ENCODE assay signal across 1 cellular context in the genomic region with DNA sequence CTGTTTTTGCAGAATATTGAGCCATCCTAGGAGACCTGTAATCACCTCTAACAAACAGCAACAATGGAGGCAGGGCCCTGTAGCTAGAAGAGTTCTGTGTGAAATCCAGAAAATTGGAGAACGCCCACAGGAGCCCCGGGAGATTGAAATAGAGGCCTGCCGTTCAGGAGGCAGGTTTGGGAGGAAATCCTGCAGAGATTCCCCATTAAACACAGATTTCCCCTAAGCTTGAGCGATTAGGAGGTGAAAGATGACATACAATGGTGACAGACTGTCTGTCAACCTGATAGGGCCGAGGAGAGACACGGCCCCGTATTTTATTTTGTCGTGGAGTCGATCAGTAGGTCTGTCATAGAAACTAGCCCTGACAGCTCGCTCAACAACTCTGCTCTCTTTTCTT.
TF ChIP-seq lines count a peak whose summit lies in the region.

No MANE protein-coding gene starts in this region.

TF ChIP-seq in H1, 55 proteins besides CTCF, POLR2A, EP300 and RAD21:
- TF ChIP-seq, protein P1, sequence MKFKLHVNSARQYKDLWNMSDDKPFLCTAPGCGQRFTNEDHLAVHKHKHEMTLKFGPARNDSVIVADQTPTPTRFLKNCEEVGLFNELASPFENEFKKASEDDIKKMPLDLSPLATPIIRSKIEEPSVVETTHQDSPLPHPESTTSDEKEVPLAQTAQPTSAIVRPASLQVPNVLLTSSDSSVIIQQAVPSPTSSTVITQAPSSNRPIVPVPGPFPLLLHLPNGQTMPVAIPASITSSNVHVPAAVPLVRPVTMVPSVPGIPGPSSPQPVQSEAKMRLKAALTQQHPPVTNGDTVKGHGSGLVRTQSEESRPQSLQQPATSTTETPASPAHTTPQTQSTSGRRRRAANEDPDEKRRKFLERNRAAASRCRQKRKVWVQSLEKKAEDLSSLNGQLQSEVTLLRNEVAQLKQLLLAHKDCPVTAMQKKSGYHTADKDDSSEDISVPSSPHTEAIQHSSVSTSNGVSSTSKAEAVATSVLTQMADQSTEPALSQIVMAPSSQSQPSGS (IDR thresholded peaks at IDR 0.05; ENCODE audit: low read length): no peak
- TF ChIP-seq, protein P2, sequence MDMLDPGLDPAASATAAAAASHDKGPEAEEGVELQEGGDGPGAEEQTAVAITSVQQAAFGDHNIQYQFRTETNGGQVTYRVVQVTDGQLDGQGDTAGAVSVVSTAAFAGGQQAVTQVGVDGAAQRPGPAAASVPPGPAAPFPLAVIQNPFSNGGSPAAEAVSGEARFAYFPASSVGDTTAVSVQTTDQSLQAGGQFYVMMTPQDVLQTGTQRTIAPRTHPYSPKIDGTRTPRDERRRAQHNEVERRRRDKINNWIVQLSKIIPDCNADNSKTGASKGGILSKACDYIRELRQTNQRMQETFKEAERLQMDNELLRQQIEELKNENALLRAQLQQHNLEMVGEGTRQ (IDR thresholded peaks at IDR 0.05; ENCODE audit: low read length): no peak
- TF ChIP-seq RXRA (IDR thresholded peaks at IDR 0.05; ENCODE audit: insufficient read depth, low read depth, low read length): no peak
- TF ChIP-seq PHF8 (conservative IDR thresholded peaks at IDR 0.05; ENCODE audit: low read depth, low read length): no peak
- TF ChIP-seq SP4 (IDR thresholded peaks at IDR 0.05; ENCODE audit: low read length): no peak
- no peak for TF ChIP-seq SP2 (IDR thresholded peaks at IDR 0.05; ENCODE audit: low read length)
- TF ChIP-seq CBX8 (IDR thresholded peaks at IDR 0.05; ENCODE audit: borderline replicate concordance, low read depth, low read length): no peak
- TF ChIP-seq HDAC2 (IDR thresholded peaks at IDR 0.05; ENCODE audit: borderline replicate concordance in 1 of 2, low read depth in 2 of 2, low read length in 2 of 2): no peak
- TF ChIP-seq SAP30 (IDR thresholded peaks at IDR 0.05; ENCODE audit: insufficient read depth, insufficient replicate concordance, low read length): no peak
- no peak for TF ChIP-seq EZH2 (IDR thresholded peaks at IDR 0.05; ENCODE audit: low read depth, low read length, severe bottlenecking)
- TF ChIP-seq NRF1 (IDR thresholded peaks at IDR 0.05; ENCODE audit: low read depth, low read length): no peak
- no peak for TF ChIP-seq SRF (IDR thresholded peaks at IDR 0.05; ENCODE audit: low read depth, low read length)
- TF ChIP-seq, protein P3, sequence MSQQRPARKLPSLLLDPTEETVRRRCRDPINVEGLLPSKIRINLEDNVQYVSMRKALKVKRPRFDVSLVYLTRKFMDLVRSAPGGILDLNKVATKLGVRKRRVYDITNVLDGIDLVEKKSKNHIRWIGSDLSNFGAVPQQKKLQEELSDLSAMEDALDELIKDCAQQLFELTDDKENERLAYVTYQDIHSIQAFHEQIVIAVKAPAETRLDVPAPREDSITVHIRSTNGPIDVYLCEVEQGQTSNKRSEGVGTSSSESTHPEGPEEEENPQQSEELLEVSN (IDR thresholded peaks at IDR 0.05): no peak
- TF ChIP-seq SIRT6 (IDR thresholded peaks at IDR 0.05; ENCODE audit: low read length): no peak
- no peak for TF ChIP-seq SIX5 (IDR thresholded peaks at IDR 0.05; ENCODE audit: low read depth, low read length)
- no peak for TF ChIP-seq CEBPB (IDR thresholded peaks at IDR 0.05; ENCODE audit: low read depth, low read length)
